ENCODE assay signal across 9 cellular contexts in genomic region chr6:7242835-7243187, GRCh38.
DNase-seq lines count a peak whose midpoint lies in the region; ATAC-seq, FAIRE-seq and TF ChIP-seq lines count a peak whose summit lies in the region.
"Had no signal": no experiment of that assay in that cellular context is flagged by ENCODE, and none has a peak within 500 bp of the region (broad histone marks: within the 10 kb centered on the region; RNA-seq: fewer than 3 reads in every experiment).

No MANE protein-coding gene starts in this region.

- no peaks in the 10 kb centered on the region for H3K9me3 Mint-ChIP-seq in endodermal cell
- H3K9me3 Mint-ChIP-seq in activated CD4-positive, alpha-beta memory T cell treated with anti-CD3 and anti-CD28 coated beads, Interleukin-2, amount 10 ng/mL, durations not matched to agents 7 days and 5 days: no peaks in the 10 kb centered on the region

- H3K4me3 ChIP-seq in A549 (no peak overlapping the region), HUES6 (ENCODE audit: low read depth, low read length) (no peak overlapping the region; the same call in 1 of the 2 replicates), endodermal cell (ENCODE audit: low read length) (no peak overlapping the region), neutrophil (ENCODE audit: low read depth in 1 of 2, low read length in 1 of 2) (no peak overlapping the region)

- CTCF ChIA-PET in A549 (lab: Yijun Ruan, JAX): interaction anchor here (0.6 to 4.9 kb wide), 21 partner anchors 8 to 823 kb away, joined by 3 to 43 read pairs (median 4); no protein-coding TSS in a partner anchor
- CTCF ChIA-PET in activated CD4-positive, alpha-beta memory T cell treated with anti-CD3 and anti-CD28 coated beads, Interleukin-2, amount 10 ng/mL, durations not matched to agents 7 days and 5 days (lab: Charles Lee): interaction anchor here (0.6 to 1.7 kb wide), 10 partner anchors 8 to 740 kb away, joined by 3 to 14 read pairs (median 4); no protein-coding TSS in a partner anchor

- no peak; a peak in 1 of 6 replicates for ATAC-seq in A549
- no peak for ATAC-seq in GM21528 (IDR thresholded peaks at IDR 0.05; ENCODE audit: low FRiP score, unreplicated experiment)
- ATAC-seq in GM19023 (IDR thresholded peaks at IDR 0.05; ENCODE audit: unreplicated experiment): no peak

- FAIRE-seq in A549 (lab: Jason Lieb, UNC): no peak
- FAIRE-seq: bronchial epithelial cell had no signal

- POLR2A ChIA-PET in A549 (lab: Yijun Ruan, JAX): no interaction called here
- POLR2A ChIA-PET in activated CD4-positive, alpha-beta memory T cell treated with anti-CD3 and anti-CD28 coated beads, Interleukin-2, amount 10 ng/mL, durations not matched to agents 7 days and 5 days (lab: Charles Lee): interaction anchor here (0.7 kb wide), 1 partner anchor 155 kb away, joined by 3 read pairs; no protein-coding TSS in a partner anchor

- H3K36me3 ChIP-seq in HUES6 (ENCODE audit: control insufficient read depth, insufficient read depth, low read length) (peaks cover 29% of the 10 kb centered on the region), endodermal cell (ENCODE audit: control insufficient read depth, insufficient read depth, low read length) (peaks cover 46% of the 10 kb centered on the region), neutrophil (peaks cover 51% of the 10 kb centered on the region)

- TF ChIP-seq POLR2A in A549 (IDR thresholded peaks at IDR 0.05; ENCODE audit: low read length): no peak

- peak overlapping the region; percentile 78 for H3K27ac Mint-ChIP-seq in endodermal cell
- H3K27ac Mint-ChIP-seq in activated CD4-positive, alpha-beta memory T cell treated with anti-CD3 and anti-CD28 coated beads, Interleukin-2, amount 10 ng/mL, durations not matched to agents 7 days and 5 days: no peak overlapping the region

- peak overlapping the region; percentile 32; the same call in 1 of the 3 replicates for H3K4me2 ChIP-seq in A549

- H3K4me1 ChIP-seq in A549: peaks cover 28% of the 10 kb centered on the region
- H3K4me1 ChIP-seq in HUES6 (ENCODE audit: control insufficient read depth, insufficient read depth, low read length): peaks cover 28% of the 10 kb centered on the region
- H3K4me1 ChIP-seq in endodermal cell (ENCODE audit: control insufficient read depth, insufficient read depth, low read length): peaks cover 18% of the 10 kb centered on the region
- H3K4me1 ChIP-seq in neutrophil (ENCODE audit: control insufficient read depth in 1 of 2, insufficient read depth in 1 of 2, low read depth in 1 of 2, low read length in 1 of 2): peaks cover 7 to 14% of the 10 kb centered on the region in 2 experiments

- DNase-seq in A549 (ENCODE audit: low read depth in 1 of 2, low spot score in 1 of 2) (no peak), endodermal cell (no peak), mesenteric fat pad (ENCODE audit: low spot score) (no peak)
- DNase-seq in activated CD4-positive, alpha-beta memory T cell treated with anti-CD3 and anti-CD28 coated beads, Interleukin-2, amount 10 ng/mL, durations not matched to agents 7 days and 5 days: no peak

- peak overlapping the region; percentile 3 for H3K4me3 Mint-ChIP-seq in endodermal cell
- H3K4me3 Mint-ChIP-seq in activated CD4-positive, alpha-beta memory T cell treated with anti-CD3 and anti-CD28 coated beads, Interleukin-2, amount 10 ng/mL, durations not matched to agents 7 days and 5 days: no peak overlapping the region

- H3K27me3 Mint-ChIP-seq in endodermal cell (ENCODE audit: insufficient read depth): no peaks in the 10 kb centered on the region
- H3K27me3 Mint-ChIP-seq in activated CD4-positive, alpha-beta memory T cell treated with anti-CD3 and anti-CD28 coated beads, Interleukin-2, amount 10 ng/mL, durations not matched to agents 7 days and 5 days: no peaks in the 10 kb centered on the region

- peaks cover 30% of the 10 kb centered on the region for H3K36me3 Mint-ChIP-seq in endodermal cell (ENCODE audit: low read depth)
- H3K36me3 Mint-ChIP-seq in activated CD4-positive, alpha-beta memory T cell treated with anti-CD3 and anti-CD28 coated beads, Interleukin-2, amount 10 ng/mL, durations not matched to agents 7 days and 5 days (ENCODE audit: low read depth): peaks cover 19% of the 10 kb centered on the region

- H3K9ac ChIP-seq in HUES6 (ENCODE audit: low read length) (peak overlapping the region; percentile 14), endodermal cell (ENCODE audit: extremely low read depth, low read length, poor library complexity, severe bottlenecking) (no peak overlapping the region)

- no peaks in the 10 kb centered on the region for H3K27me3 ChIP-seq in HUES6 (ENCODE audit: control insufficient read depth, insufficient read depth, low read length)
- no peaks in the 10 kb centered on the region for H3K27me3 ChIP-seq in endodermal cell (ENCODE audit: control insufficient read depth, insufficient read depth, low read length, poor library complexity, severe bottlenecking)
- H3K27me3 ChIP-seq in neutrophil: no peaks in the 10 kb centered on the region

- no peak for TF ChIP-seq EP300 in A549 (IDR thresholded peaks at IDR 0.05)

- H3K9me3 ChIP-seq in A549 (no peaks in the 10 kb centered on the region), HUES6 (ENCODE audit: control insufficient read depth, insufficient read depth, low read depth, low read length) (no peaks in the 10 kb centered on the region), endodermal cell (ENCODE audit: control insufficient read depth, low read length) (no peaks in the 10 kb centered on the region), neutrophil (no peaks in the 10 kb centered on the region)

- WGBS in A549 (ENCODE audit: missing lambda C conversion rate): 84% methylated on average over 4 of the region's 4 CpGs
- WGBS in endodermal cell (ENCODE audit: insufficient coverage in 1 of 2, insufficient read length in 1 of 2), 2 experiments: 87% methylated on average over 4 of the region's 4 CpGs; no CpG with 5 or more reads in 1 of the 2 experiments

- TF ChIP-seq CTCF in A549 (IDR thresholded peaks at IDR 0.05): no peak
- TF ChIP-seq CTCF in endodermal cell (conservative IDR thresholded peaks at IDR 0.05): no peak
- TF ChIP-seq CTCF in neutrophil (IDR thresholded peaks at IDR 0.05): no peak

- H3K27ac ChIP-seq in A549 (peak overlapping the region; percentile 59 to 63; a peak in 4 of 6 replicates), HUES6 (ENCODE audit: low read depth, low read length) (peak overlapping the region; percentile 77; the same call in 1 of the 2 replicates), endodermal cell (ENCODE audit: low read depth, low read length) (peak overlapping the region; percentile 22), neutrophil (peak overlapping the region; percentile 72)

- peaks cover 31% of the 10 kb centered on the region for H3K4me1 Mint-ChIP-seq in endodermal cell
- H3K4me1 Mint-ChIP-seq in activated CD4-positive, alpha-beta memory T cell treated with anti-CD3 and anti-CD28 coated beads, Interleukin-2, amount 10 ng/mL, durations not matched to agents 7 days and 5 days: peaks cover 12% of the 10 kb centered on the region

- no peak for TF ChIP-seq RAD21 in A549 (conservative IDR thresholded peaks at IDR 0.05 in 1 of 2, IDR thresholded peaks at IDR 0.05 in 1 of 2)

TF ChIP-seq in A549, 52 proteins besides CTCF, POLR2A, EP300 and RAD21 (continues in another document):
- TF ChIP-seq HDAC2 (IDR thresholded peaks at IDR 0.05): no peak
- no peak for TF ChIP-seq ELK1 (IDR thresholded peaks at IDR 0.05; ENCODE audit: low read depth, low read length)
- TF ChIP-seq GATA3 (IDR thresholded peaks at IDR 0.05; ENCODE audit: borderline replicate concordance): no peak
- TF ChIP-seq PBX3 (IDR thresholded peaks at IDR 0.05): no peak
- TF ChIP-seq PHF8 (IDR thresholded peaks at IDR 0.05; ENCODE audit: borderline replicate concordance, low read depth): no peak
- TF ChIP-seq HOXA7 (CRISPR knock-in tag; IDR thresholded peaks at IDR 0.05): no peak
- no peak for TF ChIP-seq FOSL2 (IDR thresholded peaks at IDR 0.05)
- no peak for TF ChIP-seq FOSL2 (CRISPR knock-in tag; IDR thresholded peaks at IDR 0.05)

Comparison
In these comparisons a context has a peak if more than half of its experiments do, and no peak if none do; other contexts are left out.
1. H3K27ac ChIP-seq: peak in every context shown above with its lines; median percentile 77 in HUES6; 72 in neutrophil; 61 in A549; 22 in endodermal cell.